In the genomic region with DNA sequence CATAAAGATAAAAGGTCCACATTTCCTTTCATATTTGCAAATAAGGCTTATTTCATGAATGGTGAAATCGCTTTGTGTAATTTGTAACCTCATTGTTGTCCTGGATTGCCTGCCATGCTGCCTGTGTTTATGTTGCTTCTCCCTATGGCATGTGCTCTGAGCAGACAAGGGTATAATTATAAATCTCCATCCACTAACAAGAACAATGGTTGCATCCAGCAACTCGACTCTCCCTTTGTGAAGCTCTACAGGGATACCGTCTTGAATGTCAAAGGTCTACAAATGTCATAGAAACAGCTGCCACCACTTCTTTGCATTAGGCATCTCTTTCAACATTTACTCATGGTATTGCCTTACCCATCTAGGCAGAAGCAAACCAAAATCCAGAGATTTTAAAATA, we compare ENCODE assay signal across 18 cellular contexts.
DNase-seq lines count a peak whose midpoint lies in the region; ATAC-seq and TF ChIP-seq lines count a peak whose summit lies in the region.
"Had no signal": no experiment of that assay in that cellular context is flagged by ENCODE, and none has a peak within 500 bp of the region (broad histone marks: within the 10 kb centered on the region; RNA-seq: fewer than 3 reads in every experiment).

No MANE protein-coding gene starts in this region.

- peaks cover 10% of the 10 kb centered on the region for H3K9me1 ChIP-seq in IMR-90 (ENCODE audit: insufficient read depth, low read length)

- WGBS in IMR-90 (ENCODE audit: extremely low coverage in 2 of 2, insufficient read length in 1 of 2), 2 experiments, result no CpG with 5 or more reads among the region's 3 CpGs

- H3K4me1 ChIP-seq in IMR-90 (ENCODE audit: control insufficient read depth, insufficient read depth, low read length), result peaks cover 33% of the 10 kb centered on the region
- H3K4me1 ChIP-seq in SJSA1 (replicated peaks), result peaks cover 51% of the 10 kb centered on the region
- H3K4me1 ChIP-seq in osteoblast (ENCODE audit: insufficient read depth, low read length), result peaks cover 42% of the 10 kb centered on the region
- H3K4me1 ChIP-seq: parathyroid adenoma had no signal

- H3K4me3 ChIP-seq in IMR-90 (ENCODE audit: insufficient read depth, low read depth, low read length), result no peak overlapping the region
- no peak overlapping the region for H3K4me3 ChIP-seq in SJSA1
- H3K4me3 ChIP-seq in osteoblast (ENCODE audit: insufficient read depth, low read length), result no peak overlapping the region
- H3K4me3 ChIP-seq: heart right ventricle, skin epidermis, thyroid gland had no signal

- peaks cover 22 to 50% of the 10 kb centered on the region in 2 experiments for H3K79me1 ChIP-seq in IMR-90 (ENCODE audit: low read depth in 1 of 2, low read length in 2 of 2)

- H3K27me3 ChIP-seq in IMR-90 (ENCODE audit: control insufficient read depth, insufficient read depth, low read length) (no peaks in the 10 kb centered on the region), SJSA1 (replicated peaks) (no peaks in the 10 kb centered on the region), osteoblast (ENCODE audit: insufficient read depth, low read length) (no peaks in the 10 kb centered on the region)
- H3K27me3 ChIP-seq: heart right ventricle, thyroid gland had no signal

- no peak overlapping the region for H3K27ac ChIP-seq in IMR-90 (ENCODE audit: insufficient read depth, low read length)
- peak overlapping the region; percentile 67; the same call in 1 of the 2 replicates for H3K27ac ChIP-seq in SJSA1
- H3K27ac ChIP-seq in osteoblast (ENCODE audit: low read depth, low read length), result peak overlapping the region; percentile 99
- H3K27ac ChIP-seq: parathyroid adenoma, skin epidermis had no signal

- peak overlapping the region; percentile 57; the same call in 1 of the 2 replicates for H3K18ac ChIP-seq in IMR-90 (ENCODE audit: low read depth, low read length)

- TF ChIP-seq RAD21 in IMR-90 (IDR thresholded peaks at IDR 0.05; ENCODE audit: low read length), result no peak

- H3K23ac ChIP-seq in IMR-90 (ENCODE audit: low read depth, low read length), result peak overlapping the region; percentile 3; the same call in 1 of the 2 replicates

- intact Hi-C loops in IMR-90 (cut with micrococcal nuclease), result loop anchor here (2.0 to 5.0 kb wide), 4 partner anchors 130 to 310 kb away; no protein-coding TSS in a partner anchor

- H3K4ac ChIP-seq in IMR-90 (ENCODE audit: low read depth, low read length), result peak overlapping the region; percentile 70

- peak overlapping the region; percentile 85 for H2BK120ac ChIP-seq in IMR-90 (ENCODE audit: low read depth, low read length)

- peak overlapping the region; percentile 60 for H4K91ac ChIP-seq in IMR-90 (ENCODE audit: insufficient read depth, low read depth, low read length)

- H3K14ac ChIP-seq in IMR-90 (replicated peaks; ENCODE audit: low read depth, low read length), result peak overlapping the region; percentile 26

- H2AK9ac ChIP-seq in IMR-90 (replicated peaks; ENCODE audit: low read depth, low read length, poor library complexity), result no peak overlapping the region

- H3K4me2 ChIP-seq in IMR-90 (ENCODE audit: low read depth, low read length) (no peak overlapping the region), osteoblast (ENCODE audit: insufficient read depth, low read length) (no peak overlapping the region)

- TF ChIP-seq CTCF in IMR-90 (conservative IDR thresholded peaks at IDR 0.05; ENCODE audit: low read depth, low read length) (no peak), osteoblast (IDR thresholded peaks at IDR 0.05; ENCODE audit: extremely low read depth, low read depth, low read length) (no peak)

- ATAC-seq in IMR-90 (ENCODE audit: low read depth) (no peak), HG03025 (IDR thresholded peaks at IDR 0.05; ENCODE audit: low FRiP score, unreplicated experiment) (no peak), GM18505 (IDR thresholded peaks at IDR 0.05; ENCODE audit: unreplicated experiment) (no peak)
- ATAC-seq: activated CD4-positive, CD25-positive, alpha-beta regulatory T cell treated with anti-CD3 and anti-CD28 coated beads, Interleukin-2, amount 50 U/mL, for 24 hours; activated CD8-positive, alpha-beta memory T cell treated with anti-CD3 and anti-CD28 coated beads, Interleukin-2, amount 10 ng/mL, durations not matched to agents 7 days and 5 days; heart right ventricle; left lobe of liver had no signal

- H4K8ac ChIP-seq in IMR-90 (ENCODE audit: low read depth in 2 of 2, low read length in 2 of 2), result peak overlapping the region; percentile 67 to 68; a peak in 2 of 4 replicates

- H3K9me3 ChIP-seq in IMR-90 (ENCODE audit: control insufficient read depth, insufficient read depth, low read length) (no peaks in the 10 kb centered on the region; the same call in 1 of the 2 replicates), SJSA1 (replicated peaks) (no peaks in the 10 kb centered on the region), osteoblast (ENCODE audit: low read depth, low read length) (no peaks in the 10 kb centered on the region)
- H3K9me3 ChIP-seq: thyroid gland had no signal

- H2BK5ac ChIP-seq in IMR-90 (ENCODE audit: low read depth, low read length, poor library complexity, severe bottlenecking), result peak overlapping the region; percentile 46

- peak overlapping the region; percentile 81; the same call in 1 of the 3 replicates for H2BK15ac ChIP-seq in IMR-90 (ENCODE audit: low read depth, low read length)

- POLR2A ChIA-PET in IMR-90 (lab: Charles Lee; ENCODE audit: unreplicated experiment), result no interaction called here

- H4K5ac ChIP-seq in IMR-90 (ENCODE audit: low read depth, low read length), result peak overlapping the region; percentile 45; the same call in 1 of the 2 replicates

- CTCF ChIA-PET in IMR-90 (lab: Yijun Ruan, JAX), result interaction anchor here (0.6 to 1.0 kb wide), 2 partner anchors 28 to 728 kb away, joined by 3 to 7 read pairs; no protein-coding TSS in a partner anchor

- no peak for TF ChIP-seq POLR2A in IMR-90 (IDR thresholded peaks at IDR 0.05; ENCODE audit: low read depth, low read length)
- TF ChIP-seq POLR2A in GM18505 (IDR thresholded peaks at IDR 0.05; ENCODE audit: borderline replicate concordance, extremely low read depth, insufficient read depth, insufficient read length), result no peak

- in situ Hi-C loops in IMR-90 (cut with MboI; ENCODE audit: low sequenced_read_pairs), result no loop called here

- no peak overlapping the region for H2AFZ ChIP-seq in IMR-90 (replicated peaks; ENCODE audit: low read length, poor library complexity)
- no peak overlapping the region for H2AFZ ChIP-seq in osteoblast (ENCODE audit: low read length)
- H2AFZ ChIP-seq: parathyroid adenoma had no signal

- dilution Hi-C loops in IMR-90 (cut with HindIII; ENCODE audit: low sequenced_read_pairs, unreplicated experiment), result no loop called here

- DNase-seq in IMR-90, result no peak
- peak; percentile 30 for DNase-seq in NCI-H2107 (lab: John Stamatoyannopoulos, UW)
- no peak for DNase-seq in SJSA1 (ENCODE audit: low read depth in 1 of 2, low spot score in 2 of 2)
- no peak for DNase-seq in osteoblast (ENCODE audit: insufficient read length, low spot score, missing footprints)
- no peak for DNase-seq in kidney glomerular epithelial cell (lab: John Stamatoyannopoulos, UW)
- no peak for DNase-seq in activated T-cell treated with anti-CD3 and anti-CD28 coated beads, Interleukin-2, amount 50 U/mL, for 1 hour
- DNase-seq: activated CD8-positive, alpha-beta memory T cell treated with anti-CD3 and anti-CD28 coated beads, Interleukin-2, amount 10 ng/mL, durations not matched to agents 7 days and 5 days; activated naive CD4-positive, alpha-beta T cell; DMS79; heart right ventricle; T-helper 2 cell; thyroid gland had no signal

- BruUV-seq in IMR-90 (replicated peaks; lab: Mats Ljungman, UMichigan), result no TSS peak

- H2AK5ac ChIP-seq in IMR-90 (ENCODE audit: low read depth, low read length), result peak overlapping the region; percentile 37; the same call in 1 of the 2 replicates

- H3K79me2 ChIP-seq in osteoblast (ENCODE audit: insufficient read depth, low read length), result peaks cover 12% of the 10 kb centered on the region
- H3K79me2 ChIP-seq: parathyroid adenoma had no signal

- no peak overlapping the region for H3K9ac ChIP-seq in IMR-90 (ENCODE audit: low read depth, low read length)
- H3K9ac ChIP-seq: parathyroid adenoma had no signal

- peak overlapping the region; percentile 75 for H2BK20ac ChIP-seq in IMR-90 (ENCODE audit: low read depth, low read length)

- H3K36me3 ChIP-seq in IMR-90 (ENCODE audit: control insufficient read depth, insufficient read depth, low read length), result no peaks in the 10 kb centered on the region
- H3K36me3 ChIP-seq in SJSA1, result no peaks in the 10 kb centered on the region
- H3K36me3 ChIP-seq in osteoblast (ENCODE audit: insufficient read depth, low read length), result no peaks in the 10 kb centered on the region
- H3K36me3 ChIP-seq: heart right ventricle, thyroid gland had no signal

- no peaks in the 10 kb centered on the region for H4K20me1 ChIP-seq in IMR-90 (ENCODE audit: insufficient read depth, low read length)
- no peaks in the 10 kb centered on the region for H4K20me1 ChIP-seq in osteoblast (ENCODE audit: insufficient read depth, low read length)

- H3K56ac ChIP-seq in IMR-90 (ENCODE audit: extremely low read depth, insufficient read depth, low read length), result no peak overlapping the region

TF ChIP-seq in IMR-90, 13 proteins besides CTCF, POLR2A, EP300 and RAD21 (continues in another document):
- TF ChIP-seq MAFK (IDR thresholded peaks at IDR 0.05; ENCODE audit: low read depth, low read length) (no peak), SMC3 (IDR thresholded peaks at IDR 0.05; ENCODE audit: low read depth, low read length) (no peak), ELK1 (IDR thresholded peaks at IDR 0.05; ENCODE audit: borderline replicate concordance, low read depth, low read length) (no peak), RCOR1 (IDR thresholded peaks at IDR 0.05; ENCODE audit: insufficient replicate concordance, low read length) (no peak), CEBPB (IDR thresholded peaks at IDR 0.05; ENCODE audit: low read depth, low read length) (no peak), RFX5 (IDR thresholded peaks at IDR 0.05; ENCODE audit: low read depth, low read length) (no peak)
- TF ChIP-seq, protein P1, sequence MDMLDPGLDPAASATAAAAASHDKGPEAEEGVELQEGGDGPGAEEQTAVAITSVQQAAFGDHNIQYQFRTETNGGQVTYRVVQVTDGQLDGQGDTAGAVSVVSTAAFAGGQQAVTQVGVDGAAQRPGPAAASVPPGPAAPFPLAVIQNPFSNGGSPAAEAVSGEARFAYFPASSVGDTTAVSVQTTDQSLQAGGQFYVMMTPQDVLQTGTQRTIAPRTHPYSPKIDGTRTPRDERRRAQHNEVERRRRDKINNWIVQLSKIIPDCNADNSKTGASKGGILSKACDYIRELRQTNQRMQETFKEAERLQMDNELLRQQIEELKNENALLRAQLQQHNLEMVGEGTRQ (IDR thresholded peaks at IDR 0.05; ENCODE audit: low read depth, low read length), result no peak
